7 cellular contexts compared by ENCODE assay signal in the genomic region with DNA sequence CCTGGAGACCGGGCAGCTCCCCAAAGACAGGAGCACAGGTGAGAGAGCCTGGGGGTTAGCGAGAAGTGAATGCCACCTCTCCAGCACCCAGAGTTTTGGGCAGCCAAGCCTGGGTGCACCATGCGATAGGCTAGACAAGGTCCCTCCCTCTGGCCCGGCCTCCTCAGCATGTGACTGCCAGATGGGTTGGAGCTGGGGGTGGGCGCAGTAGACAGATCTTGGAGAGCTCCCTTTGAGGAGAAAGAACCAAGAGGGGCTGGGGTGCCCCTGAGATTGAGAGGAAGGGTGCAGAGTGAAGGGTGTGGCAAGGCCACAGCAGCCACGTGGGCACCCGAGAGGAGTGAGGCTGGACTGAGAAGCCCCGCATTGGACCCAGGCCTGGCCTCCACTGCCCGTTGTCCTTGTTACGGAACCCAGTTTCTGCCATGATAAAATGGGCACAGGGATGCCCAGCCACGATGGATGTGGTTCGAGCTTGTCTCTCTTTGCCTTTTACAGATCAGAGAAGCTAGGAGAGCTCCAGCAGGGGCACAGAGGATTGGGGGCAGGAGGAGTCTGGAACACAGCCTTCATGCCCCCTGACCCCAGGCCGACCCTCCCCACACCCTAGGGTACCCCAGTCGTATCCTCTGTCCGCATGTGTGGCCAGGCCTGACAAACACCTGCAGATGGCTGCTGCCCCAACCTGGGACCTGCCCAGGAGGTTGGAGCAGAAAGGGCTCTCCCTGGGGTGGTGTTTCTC. TPM values are rescaled to one million over a fixed set of nuclear protein-coding genes. Genes with fewer than 3 reads are reported as not detected.
DNase-seq lines count a peak whose midpoint lies in the region; ATAC-seq and TF ChIP-seq lines count a peak whose summit lies in the region.

No MANE protein-coding gene starts in this region.

- H3K27me3 Mint-ChIP-seq in T-helper 17 cell, result peaks cover 1% of the 10 kb centered on the region

- TF ChIP-seq CTCF in HFF-Myc (IDR thresholded peaks at IDR 0.05; ENCODE audit: low read depth, low read length, missing control alignments), result no peak
- no peak for TF ChIP-seq CTCF in fibroblast of the aortic adventitia (IDR thresholded peaks at IDR 0.05; ENCODE audit: insufficient read depth, low read length)

- ATAC-seq in T-helper 17 cell (no peak), HG03135 (IDR thresholded peaks at IDR 0.05; ENCODE audit: unreplicated experiment) (no peak), HG02759 (IDR thresholded peaks at IDR 0.05; ENCODE audit: unreplicated experiment) (no peak)

- H3K36me3 Mint-ChIP-seq in T-helper 17 cell (ENCODE audit: low read depth), result no peaks in the 10 kb centered on the region

- H3K4me3 ChIP-seq in HFF-Myc (replicated peaks; ENCODE audit: low read depth, low read length) (peak overlapping the region; percentile 89), fibroblast of the aortic adventitia (ENCODE audit: low read depth, low read length) (peak overlapping the region; percentile 96), skin epidermis (peak overlapping the region in 2 of 7 experiments; percentile 55 to 74)

- H3K9me3 ChIP-seq in T-helper 17 cell (ENCODE audit: control insufficient read depth, low read length, poor library complexity, severe bottlenecking), result no peaks in the 10 kb centered on the region

- no peak overlapping the region for H3K4me3 Mint-ChIP-seq in T-helper 17 cell

- peak overlapping the region in 11 of 21 experiments; percentile 94 to 99 (median 98) for H3K27ac ChIP-seq in skin epidermis

- DNase-seq in HFF-Myc (ENCODE audit: extremely low read depth, low read depth), result no peak
- DNase-seq in T-helper 17 cell, result no peak
- no peak for DNase-seq in fibroblast of the aortic adventitia (ENCODE audit: low read depth)
- no peak for DNase-seq in NCI-H345 (lab: John Stamatoyannopoulos, UW)

- H3K4me1 Mint-ChIP-seq in T-helper 17 cell, result peaks cover 24% of the 10 kb centered on the region

- H3K27ac Mint-ChIP-seq in T-helper 17 cell, result peak overlapping the region; percentile 56

RNA-seq across cellular contexts. Expression of a gene that starts 1.3 kb away (rescaled TPM):
- 10 to 100 TPM; 16.5 to 21.8 TPM for total RNA-seq in T-helper 17 cell
- 9.4 and 30.8 TPM in 2 replicates for total RNA-seq in fibroblast of the aortic adventitia (ENCODE audit: low replicate concordance)

RNA-seq across cellular contexts. Expression of a gene that starts 3.6 kb away (rescaled TPM):
- total RNA-seq in T-helper 17 cell (1 to 10 TPM; 1.8 to 2.2 TPM), fibroblast of the aortic adventitia (ENCODE audit: low replicate concordance) (0.16 TPM in 1 of 2 replicates, not detected in the other)

RNA-seq across cellular contexts. Expression of a gene that starts 15.3 kb away (rescaled TPM):
- total RNA-seq in T-helper 17 cell, result 10 to 100 TPM; 55.6 to 59.7 TPM
- 49.8 and 62.0 TPM in 2 replicates for total RNA-seq in fibroblast of the aortic adventitia (ENCODE audit: low replicate concordance)

RNA-seq across cellular contexts. Expression of a gene that starts 28.2 kb away (rescaled TPM):
- total RNA-seq in T-helper 17 cell, result not detected
- not detected in 2 replicates for total RNA-seq in fibroblast of the aortic adventitia (ENCODE audit: low replicate concordance)

RNA-seq across cellular contexts. Expression of a gene that starts 34.4 kb away (rescaled TPM):
- total RNA-seq in T-helper 17 cell, result under 1 TPM in 1 of 2 donors, not detected in 1; 0.65 TPM
- not detected in 2 replicates for total RNA-seq in fibroblast of the aortic adventitia (ENCODE audit: low replicate concordance)
